27 cellular contexts compared by ENCODE assay signal in the genomic region with DNA sequence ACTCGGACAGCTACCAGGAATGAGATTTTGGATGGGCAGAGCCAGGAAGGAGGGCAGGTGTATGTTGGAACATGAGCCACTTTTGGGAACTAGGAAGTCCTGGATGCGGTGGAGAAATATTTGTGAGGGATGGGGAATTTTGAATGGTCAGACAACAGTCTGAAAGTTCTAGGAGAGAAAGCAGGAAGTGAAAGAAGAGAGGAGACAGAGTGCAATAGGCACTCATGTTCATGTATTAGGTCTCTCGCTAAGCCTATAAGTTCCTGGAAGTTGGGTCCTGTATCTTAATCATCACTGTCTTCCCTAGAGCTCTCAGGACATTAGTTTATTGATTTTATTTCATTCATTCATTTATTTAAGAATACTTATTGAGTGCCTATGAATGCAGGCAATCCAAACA.
DNase-seq lines count a peak whose midpoint lies in the region; ATAC-seq, FAIRE-seq and TF ChIP-seq lines count a peak whose summit lies in the region.
"Had no signal": no experiment of that assay in that cellular context is flagged by ENCODE, and none has a peak within 500 bp of the region (broad histone marks: within the 10 kb centered on the region; RNA-seq: fewer than 3 reads in every experiment).

No MANE protein-coding gene starts in this region.

- no peaks in the 10 kb centered on the region for H4K20me1 ChIP-seq in OCI-LY3 (ENCODE audit: insufficient read depth, low read length)

- intact Hi-C loops in right cardiac atrium (cut with DNase I), result no loop called here

- 93% methylated on average over 3 of the region's 3 CpGs for WGBS in right cardiac atrium

- H3K27me3 ChIP-seq in OCI-LY3 (ENCODE audit: low read depth, low read length), result no peaks in the 10 kb centered on the region
- no peaks in the 10 kb centered on the region for H3K27me3 ChIP-seq in right cardiac atrium (ENCODE audit: control insufficient read depth, insufficient read depth)
- H3K27me3 ChIP-seq: BE2C had no signal

- H3K4me3 ChIP-seq in OCI-LY3 (ENCODE audit: low read length) (peak overlapping the region; percentile 48; the same call in 1 of the 2 replicates), right cardiac atrium (ENCODE audit: low read length) (no peak overlapping the region)

- ATAC-seq in GM21717 (IDR thresholded peaks at IDR 0.05; ENCODE audit: unreplicated experiment) (peak; percentile 59), HG03520 (IDR thresholded peaks at IDR 0.05; ENCODE audit: unreplicated experiment) (peak; percentile 51), GM21423 (IDR thresholded peaks at IDR 0.05; ENCODE audit: unreplicated experiment) (no peak), right cardiac atrium (no peak), WTC11 (no peak)
- ATAC-seq: PC-3, T-helper 17 cell had no signal

- no peaks in the 10 kb centered on the region for H3K79me2 ChIP-seq in OCI-LY3 (ENCODE audit: low read length)

- H3K4me2 ChIP-seq in OCI-LY3 (ENCODE audit: low read length), result peak overlapping the region; percentile 85
- H3K4me2 ChIP-seq: KMS-11 had no signal

- FAIRE-seq in GM12892 (lab: Jason Lieb, UNC), result peak; percentile 38
- FAIRE-seq: A204.1, D721Med, H54 had no signal

- no peak overlapping the region for H3K4me3 Mint-ChIP-seq in WTC11
- H3K4me3 Mint-ChIP-seq: T-helper 17 cell had no signal

- H2AFZ ChIP-seq in OCI-LY3 (ENCODE audit: low read depth, low read length), result no peak overlapping the region

- H3K27me3 Mint-ChIP-seq in WTC11 (ENCODE audit: low read depth), result no peaks in the 10 kb centered on the region; the same call in 1 of the 2 replicates
- H3K27me3 Mint-ChIP-seq: T-helper 17 cell had no signal

- CTCF ChIA-PET in WTC11 (lab: Charles Lee), result no interaction called here

- H3K36me3 Mint-ChIP-seq in WTC11, result no peaks in the 10 kb centered on the region

- no peak for TF ChIP-seq POLR2A in GM12892 (IDR thresholded peaks at IDR 0.05; ENCODE audit: low read depth, low read length)

- H3K4me1 ChIP-seq in OCI-LY3 (ENCODE audit: low read length), result peaks cover 14% of the 10 kb centered on the region
- H3K4me1 ChIP-seq in right cardiac atrium (ENCODE audit: control insufficient read depth, insufficient read depth, low read length), result no peaks in the 10 kb centered on the region
- H3K4me1 ChIP-seq: BE2C had no signal

- H3K9me3 Mint-ChIP-seq in WTC11, result no peaks in the 10 kb centered on the region

- TF ChIP-seq CTCF in OCI-LY3 (IDR thresholded peaks at IDR 0.05; ENCODE audit: low read depth, low read length), result no peak
- TF ChIP-seq CTCF in WTC11 (IDR thresholded peaks at IDR 0.05), result no peak

- no peak for DNase-seq in GM12892 (ENCODE audit: insufficient read length)
- DNase-seq in right cardiac atrium, result no peak
- DNase-seq in WTC11 (ENCODE audit: low spot score), result no peak
- DNase-seq: BE2C; DMS53; GDM1; IMR-90; NCI-H1092; NCI-H1436; NCI-H2029; NCI-H2227 treated with DMSO at 0.1 percent for 48 hours; NCI-H510A; NCI-H748 treated with DMSO at 0.1 percent for 48 hours; NK-92 treated with Interleukin-12 subunit alpha and Interleukin-12 subunit beta, amount 100 ng/mL, for 24 hours; PC-3; RPMI8226; SHP77; SW 1271; T-helper 17 cell had no signal

- H3K4me1 Mint-ChIP-seq in WTC11, result peaks cover 11% of the 10 kb centered on the region

- POLR2A ChIA-PET in WTC11 (lab: Charles Lee), result no interaction called here

- H3K9ac ChIP-seq in OCI-LY3 (ENCODE audit: low read length), result no peak overlapping the region
- H3K9ac ChIP-seq: KMS-11 had no signal

- H3K27ac ChIP-seq in OCI-LY3 (ENCODE audit: low read length) (no peak overlapping the region), right cardiac atrium (ENCODE audit: low read length) (no peak overlapping the region)
- H3K27ac ChIP-seq: KMS-11 had no signal

- H3K36me3 ChIP-seq in OCI-LY3 (replicated peaks; ENCODE audit: low read depth, low read length), result no peaks in the 10 kb centered on the region
- H3K36me3 ChIP-seq: BE2C had no signal

- no peak overlapping the region for H3K27ac Mint-ChIP-seq in WTC11
- H3K27ac Mint-ChIP-seq: T-helper 17 cell had no signal

- H3K9me3 ChIP-seq in OCI-LY3 (ENCODE audit: insufficient read depth, low read length) (no peaks in the 10 kb centered on the region), right cardiac atrium (ENCODE audit: control insufficient read depth, low read length) (no peaks in the 10 kb centered on the region)
- H3K9me3 ChIP-seq: BE2C had no signal

TF ChIP-seq in WTC11, 78 proteins besides CTCF, POLR2A, EP300 and RAD21:
- TF ChIP-seq TEAD1 (CRISPR knock-in tag; IDR thresholded peaks at IDR 0.05), result no peak
- TF ChIP-seq NFE2L1 (CRISPR knock-in tag; IDR thresholded peaks at IDR 0.05), result no peak
- TF ChIP-seq ESRRA (CRISPR knock-in tag; IDR thresholded peaks at IDR 0.05; ENCODE audit: borderline replicate concordance), result no peak
- no peak for TF ChIP-seq SMAD4 (CRISPR knock-in tag; IDR thresholded peaks at IDR 0.05)
- TF ChIP-seq, protein P1, sequence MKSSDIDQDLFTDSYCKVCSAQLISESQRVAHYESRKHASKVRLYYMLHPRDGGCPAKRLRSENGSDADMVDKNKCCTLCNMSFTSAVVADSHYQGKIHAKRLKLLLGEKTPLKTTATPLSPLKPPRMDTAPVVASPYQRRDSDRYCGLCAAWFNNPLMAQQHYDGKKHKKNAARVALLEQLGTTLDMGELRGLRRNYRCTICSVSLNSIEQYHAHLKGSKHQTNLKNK (CRISPR knock-in tag; IDR thresholded peaks at IDR 0.05), result no peak
- no peak for TF ChIP-seq ZNF263 (CRISPR knock-in tag; IDR thresholded peaks at IDR 0.05; ENCODE audit: low read depth)
- TF ChIP-seq, protein P2, sequence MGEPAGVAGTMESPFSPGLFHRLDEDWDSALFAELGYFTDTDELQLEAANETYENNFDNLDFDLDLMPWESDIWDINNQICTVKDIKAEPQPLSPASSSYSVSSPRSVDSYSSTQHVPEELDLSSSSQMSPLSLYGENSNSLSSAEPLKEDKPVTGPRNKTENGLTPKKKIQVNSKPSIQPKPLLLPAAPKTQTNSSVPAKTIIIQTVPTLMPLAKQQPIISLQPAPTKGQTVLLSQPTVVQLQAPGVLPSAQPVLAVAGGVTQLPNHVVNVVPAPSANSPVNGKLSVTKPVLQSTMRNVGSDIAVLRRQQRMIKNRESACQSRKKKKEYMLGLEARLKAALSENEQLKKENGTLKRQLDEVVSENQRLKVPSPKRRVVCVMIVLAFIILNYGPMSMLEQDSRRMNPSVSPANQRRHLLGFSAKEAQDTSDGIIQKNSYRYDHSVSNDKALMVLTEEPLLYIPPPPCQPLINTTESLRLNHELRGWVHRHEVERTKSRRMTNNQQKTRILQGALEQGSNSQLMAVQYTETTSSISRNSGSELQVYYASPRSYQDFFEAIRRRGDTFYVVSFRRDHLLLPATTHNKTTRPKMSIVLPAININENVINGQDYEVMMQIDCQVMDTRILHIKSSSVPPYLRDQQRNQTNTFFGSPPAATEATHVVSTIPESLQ (CRISPR knock-in tag; IDR thresholded peaks at IDR 0.05), result no peak
- no peak for TF ChIP-seq NR3C1 (CRISPR knock-in tag; conservative IDR thresholded peaks at IDR 0.05; ENCODE audit: low read depth)
- TF ChIP-seq ZNF416 (CRISPR knock-in tag; IDR thresholded peaks at IDR 0.05), result no peak
- no peak for TF ChIP-seq JUN (CRISPR knock-in tag; IDR thresholded peaks at IDR 0.05)
- TF ChIP-seq NR1H2 (CRISPR knock-in tag; IDR thresholded peaks at IDR 0.05), result no peak

Comparison
In these comparisons a context has a peak if more than half of its experiments do, and no peak if none do; other contexts are left out.
1. ATAC-seq: peak in GM21717 (single experiment) and HG03520 (single experiment); none in GM21423 (single experiment), right cardiac atrium (0 of 2) and WTC11 (single experiment).